ENCODE assay signal across 22 cellular contexts in genomic region chr13:65540064-65540635, GRCh38.
DNase-seq lines count a peak whose midpoint lies in the region; ATAC-seq lines count a peak whose summit lies in the region.
"Had no signal": no experiment of that assay in that cellular context is flagged by ENCODE, and none has a peak within 500 bp of the region (broad histone marks: within the 10 kb centered on the region; RNA-seq: fewer than 3 reads in every experiment).

No MANE protein-coding gene starts in this region.

- H3K27me3 ChIP-seq in adipocyte (replicated peaks; ENCODE audit: control insufficient read depth, insufficient read depth, low read length), result no peaks in the 10 kb centered on the region
- H3K27me3 ChIP-seq: gastrocnemius medialis had no signal

- H3K36me3 ChIP-seq in adipocyte (ENCODE audit: control insufficient read depth, insufficient read depth, low read length, severe bottlenecking), result no peaks in the 10 kb centered on the region
- H3K36me3 ChIP-seq: gastrocnemius medialis had no signal

- ATAC-seq in GM18502 (IDR thresholded peaks at IDR 0.05; ENCODE audit: poor library complexity, unreplicated experiment) (no peak), GM19463 (IDR thresholded peaks at IDR 0.05; ENCODE audit: unreplicated experiment) (no peak)
- ATAC-seq: activated T-helper 17 cell treated with anti-CD3 and anti-CD28 coated beads, Interleukin-2, amount 50 U/mL, for 72 hours; gastrocnemius medialis; stimulated activated naive CD8-positive, alpha-beta T cell treated with anti-CD3 and anti-CD28 coated beads, Interleukin-15, amount 100 ng/mL, for 72 hours had no signal

- peak; percentile 37 for DNase-seq in DMS114 treated with DMSO at 0.1 percent for 48 hours (lab: John Stamatoyannopoulos, UW; ENCODE audit: unreplicated experiment)
- DNase-seq in LHCN-M2 (ENCODE audit: low read depth), result peak; percentile 26
- peak; percentile 59 for DNase-seq in adipocyte (ENCODE audit: low read depth)
- DNase-seq in iris pigment epithelial cell (ENCODE audit: low read depth), result peak; percentile 2
- no peak for DNase-seq in NCI-H2227 (lab: John Stamatoyannopoulos, UW; ENCODE audit: unreplicated experiment)
- DNase-seq in Kasumi-1 (lab: John Stamatoyannopoulos, UW), result no peak
- DNase-seq: activated CD4-positive, alpha-beta T cell treated with anti-CD3 and anti-CD28 coated beads, Interleukin-2, amount 10 ng/mL, durations not matched to agents 7 days and 5 days; activated naive CD8-positive, alpha-beta T cell treated with anti-CD3 and anti-CD28 coated beads, Interleukin-2, amount 10 ng/mL, durations not matched to agents 7 days and 5 days; AML-193; cortex of kidney; gastrocnemius medialis; KBM-7; NCI-H1092 treated with DMSO at 0.1 percent for 48 hours; NCI-H2081; nucleus accumbens; Right ventricle myocardium superior; stimulated activated CD4-positive, alpha-beta T cell treated with anti-CD3 and anti-CD28 coated beads, Interleukin-4, amount 100 ng/mL, for 4 hours; stimulated activated naive CD8-positive, alpha-beta T cell treated with anti-CD3 and anti-CD28 coated beads, Interleukin-15, amount 100 ng/mL, for 72 hours; trophoblast cell had no signal

- peaks cover 4% of the 10 kb centered on the region for H3K4me1 ChIP-seq in adipocyte (ENCODE audit: control insufficient read depth, insufficient read depth, low read length)
- H3K4me1 ChIP-seq: gastrocnemius medialis had no signal

- peak overlapping the region; percentile 55 for H3K4me3 ChIP-seq in adipocyte (ENCODE audit: low read length)
- H3K4me3 ChIP-seq: gastrocnemius medialis had no signal

- no peak overlapping the region for H3K9ac ChIP-seq in adipocyte (ENCODE audit: low read length)

- H3K9me3 ChIP-seq in adipocyte (ENCODE audit: control insufficient read depth, low read length), result no peaks in the 10 kb centered on the region
- H3K9me3 ChIP-seq: gastrocnemius medialis had no signal

Comparison
In these comparisons a context has a peak if more than half of its experiments do, and no peak if none do; other contexts are left out.
1. DNase-seq: peak in DMS114 treated with DMSO at 0.1 percent for 48 hours (single experiment), LHCN-M2 (single experiment), adipocyte (single experiment) and iris pigment epithelial cell (single experiment); none in NCI-H2227 (single experiment) and Kasumi-1 (0 of 2).